Comparison of ENCODE assay signal across 16 cellular contexts in genomic region chr16:12186774-12187335, GRCh38.
DNase-seq lines count a peak whose midpoint lies in the region; ATAC-seq, FAIRE-seq and TF ChIP-seq lines count a peak whose summit lies in the region.
"Had no signal": no experiment of that assay in that cellular context is flagged by ENCODE, and none has a peak within 500 bp of the region (broad histone marks: within the 10 kb centered on the region; RNA-seq: fewer than 3 reads in every experiment).

No MANE protein-coding gene starts in this region.

- no peak overlapping the region for H3K9ac ChIP-seq in mammary epithelial cell (ENCODE audit: insufficient read depth, low read length)

- TF ChIP-seq CTCF in mammary epithelial cell (conservative IDR thresholded peaks at IDR 0.05 in 1 of 2, IDR thresholded peaks at IDR 0.05 in 1 of 2; ENCODE audit: extremely low read depth in 1 of 2, insufficient read depth in 1 of 2, low read depth in 1 of 2, low read length in 2 of 2) (no peak), right lobe of liver (IDR thresholded peaks at IDR 0.05) (no peak)

- intact Hi-C loops in mammary epithelial cell (cut with micrococcal nuclease) (no loop called here), right lobe of liver (cut with DNase I) (no loop called here)

- BruUV-seq in mammary epithelial cell (replicated peaks; lab: Mats Ljungman, UMichigan): no TSS peak

- H3K9me3 ChIP-seq in mammary epithelial cell (replicated peaks; ENCODE audit: insufficient read depth, low read length) (no peaks in the 10 kb centered on the region), right lobe of liver (no peaks in the 10 kb centered on the region)
- H3K9me3 ChIP-seq: prostate gland, SJSA1, tibial artery had no signal

- H3K27ac ChIP-seq in mammary epithelial cell (ENCODE audit: insufficient read depth, low read depth, low read length) (no peak overlapping the region), right lobe of liver (peak overlapping the region in 1 of 3 donors; percentile 74)
- H3K27ac ChIP-seq: prostate gland, SJSA1 had no signal

- CTCF ChIA-PET in mammary epithelial cell (lab: Charles Lee; ENCODE audit: low non-redundant PET): no interaction called here

- H3K27me3 ChIP-seq in mammary epithelial cell (ENCODE audit: insufficient read depth, low read length) (no peaks in the 10 kb centered on the region), right lobe of liver (no peaks in the 10 kb centered on the region)
- H3K27me3 ChIP-seq: SJSA1, tibial artery had no signal

- in situ Hi-C loops in Caki2 (cut with HindIII; ENCODE audit: low pct_unique_long_range_greater_than_20kb, low sequenced_read_pairs) (no loop called here), mammary epithelial cell (cut with MboI; ENCODE audit: low sequenced_read_pairs in 2 of 2) (no loop called here), G401 (cut with HindIII; ENCODE audit: low sequenced_read_pairs) (no loop called here)

- no peaks in the 10 kb centered on the region for H4K20me1 ChIP-seq in mammary epithelial cell (ENCODE audit: insufficient read depth, low read length)

- WGBS in mammary epithelial cell (ENCODE audit: low coverage, missing lambda C conversion rate): 67% methylated on average over 6 of the region's 6 CpGs
- WGBS in right lobe of liver (ENCODE audit: insufficient coverage, low coverage, low lambda C conversion rate, missing lambda C conversion rate): 81% methylated on average over 4 of the region's 6 CpGs

- dilution Hi-C loops in mammary epithelial cell (cut with HindIII; ENCODE audit: low sequenced_read_pairs): no loop called here

- H2AFZ ChIP-seq in mammary epithelial cell (ENCODE audit: low read depth, low read length): no peak overlapping the region
- H2AFZ ChIP-seq: GM23338 had no signal

- H3K4me1 ChIP-seq in mammary epithelial cell (ENCODE audit: insufficient read depth, low read length) (no peaks in the 10 kb centered on the region), right lobe of liver (peaks cover 0 to 35% (median 17%) of the 10 kb centered on the region in 4 donors)
- H3K4me1 ChIP-seq: prostate gland, SJSA1 had no signal

- peak; percentile 27 for DNase-seq in Caki2 (ENCODE audit: low read depth)
- DNase-seq in LHCN-M2 (ENCODE audit: low read depth): peak; percentile 86
- peak; percentile 5 for DNase-seq in mammary epithelial cell
- DNase-seq in right lobe of liver: peak; percentile 63 to 80 (median 71)
- DNase-seq in GM12892 (ENCODE audit: insufficient read length): no peak
- no peak for DNase-seq in CD1c-positive myeloid dendritic cell (ENCODE audit: extremely low spot score)
- no peak for DNase-seq in midbrain (lab: John Stamatoyannopoulos, UW)
- no peak for DNase-seq in G401 (ENCODE audit: low spot score)
- DNase-seq: activated B cell treated with CpG ODN at 0.5 μM for 24 hours; activated CD8-positive, alpha-beta T cell treated with anti-CD3 and anti-CD28 coated beads, Interleukin-2, amount 10 ng/mL, durations not matched to agents 7 days and 5 days; effector memory CD8-positive, alpha-beta T cell; tibial artery had no signal

- no peak for FAIRE-seq in GM12892 (lab: Jason Lieb, UNC)

- no peak for TF ChIP-seq POLR2A in right lobe of liver (IDR thresholded peaks at IDR 0.05)
- no peak for TF ChIP-seq POLR2A in GM12892 (IDR thresholded peaks at IDR 0.05; ENCODE audit: low read depth, low read length)

- H3K79me2 ChIP-seq in mammary epithelial cell (ENCODE audit: insufficient read depth, low read length): no peaks in the 10 kb centered on the region

- no peaks in the 10 kb centered on the region for H3K36me3 ChIP-seq in mammary epithelial cell (ENCODE audit: insufficient read depth, low read length)
- H3K36me3 ChIP-seq in right lobe of liver: no peaks in the 10 kb centered on the region
- H3K36me3 ChIP-seq: prostate gland, SJSA1, tibial artery had no signal

- no peak overlapping the region for H3K4me2 ChIP-seq in mammary epithelial cell (ENCODE audit: insufficient read depth, low read depth, low read length)
- H3K4me2 ChIP-seq: GM23338 had no signal

- peak; percentile 91 to 93 (median 91) for ATAC-seq in right lobe of liver
- ATAC-seq: activated CD8-positive, alpha-beta T cell treated with anti-CD3 and anti-CD28 coated beads, Interleukin-2, amount 10 ng/mL, durations not matched to agents 7 days and 5 days; effector memory CD8-positive, alpha-beta T cell; GM23338; stimulated activated memory B cell treated with anti-CD40 and anti-IgM and Interleukin-4, amounts not matched to agents 10 μg/mL and 1 μg/mL and 100 μg/mL, for 72 hours had no signal

- H3K4me3 ChIP-seq in mammary epithelial cell (replicated peaks in 1 of 3; ENCODE audit: insufficient read depth in 1 of 3, low read depth in 2 of 3, low read length in 3 of 3) (no peak overlapping the region), right lobe of liver (no peak overlapping the region)
- H3K4me3 ChIP-seq: GM23338, prostate gland, SJSA1, tibial artery had no signal

Comparison
In these comparisons a context has a peak if more than half of its experiments do, and no peak if none do; other contexts are left out.
1. DNase-seq: peak in Caki2 (single experiment), LHCN-M2 (single experiment), mammary epithelial cell (single experiment) and right lobe of liver (3 of 3); none in GM12892 (single experiment), CD1c-positive myeloid dendritic cell (single experiment), midbrain (single experiment) and G401 (single experiment).